In the genomic region with DNA sequence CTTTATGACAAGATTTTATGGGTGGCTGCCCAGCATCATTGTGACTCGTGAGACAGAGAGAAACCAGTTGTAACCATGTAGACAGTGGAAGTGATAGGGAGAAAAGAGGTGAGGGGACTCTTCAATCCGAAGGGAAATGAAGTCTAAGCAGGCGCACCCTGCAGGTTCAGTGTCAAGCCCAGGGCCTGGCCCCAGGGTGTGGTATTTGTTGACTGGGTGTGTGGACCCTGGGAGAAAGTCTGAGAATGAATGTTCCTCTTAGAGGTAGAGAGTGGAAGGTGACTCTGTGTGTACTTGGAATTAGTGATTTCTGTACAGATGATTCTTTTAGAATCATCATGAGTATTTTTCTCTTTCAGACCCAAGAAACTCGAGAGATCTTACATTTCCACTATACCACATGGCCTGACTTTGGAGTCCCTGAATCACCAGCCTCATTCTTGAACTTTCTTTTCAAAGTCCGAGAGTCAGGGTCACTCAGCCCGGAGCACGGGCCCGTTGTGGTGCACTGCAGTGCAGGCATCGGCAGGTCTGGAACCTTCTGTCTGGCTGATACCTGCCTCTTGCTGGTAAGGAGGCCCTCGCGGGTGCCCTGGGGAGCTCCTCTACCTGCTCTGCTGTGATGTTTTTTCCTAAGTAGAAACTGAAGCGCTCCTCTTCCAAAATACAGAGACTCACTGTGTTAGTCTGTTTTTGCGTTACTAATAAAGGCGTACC, we compare ENCODE assay signal across 19 cellular contexts.
DNase-seq lines count a peak whose midpoint lies in the region; ATAC-seq and TF ChIP-seq lines count a peak whose summit lies in the region.
"Had no signal": no experiment of that assay in that cellular context is flagged by ENCODE, and none has a peak within 500 bp of the region (broad histone marks: within the 10 kb centered on the region; RNA-seq: fewer than 3 reads in every experiment).

No MANE protein-coding gene starts in this region.

- H3K4me1 Mint-ChIP-seq in activated naive CD4-positive, alpha-beta T cell treated with anti-CD3 and anti-CD28 coated beads for 36 hours (ENCODE audit: low read depth), result peaks cover 21% of the 10 kb centered on the region
- H3K4me1 Mint-ChIP-seq in stimulated activated naive B cell treated with anti-CD40 and anti-IgM and Interleukin-4, amounts not matched to agents 10 μg/mL and 1 μg/mL and 100 μg/mL, for 72 hours, result peaks cover 48 to 61% of the 10 kb centered on the region in 2 donors
- H3K4me1 Mint-ChIP-seq in activated T-helper 1 cell treated with anti-CD3 and anti-CD28 coated beads, Interleukin-12 subunit alpha, Interleukin-12 subunit beta, Interleukin-2, Interleukin-4 antibody, amounts not matched to agents 30 ng/mL and 10 ng/mL and 1 ng/mL, durations not matched to agents 14 hours and 24 hours and 36 hours (ENCODE audit: low read depth), result peaks cover 11% of the 10 kb centered on the region
- no peaks in the 10 kb centered on the region for H3K4me1 Mint-ChIP-seq in WTC11

- intact Hi-C loops in activated naive CD4-positive, alpha-beta T cell treated with anti-CD3 and anti-CD28 coated beads for 36 hours (cut with micrococcal nuclease), result no loop called here
- intact Hi-C loops in activated T-helper 1 cell treated with anti-CD3 and anti-CD28 coated beads, Interleukin-12 subunit alpha, Interleukin-12 subunit beta, Interleukin-2, Interleukin-4 antibody, amounts not matched to agents 30 ng/mL and 10 ng/mL and 1 ng/mL, durations not matched to agents 14 hours and 24 hours and 36 hours (cut with micrococcal nuclease), result no loop called here

- no peaks in the 10 kb centered on the region for H3K27me3 Mint-ChIP-seq in activated naive CD4-positive, alpha-beta T cell treated with anti-CD3 and anti-CD28 coated beads for 36 hours (ENCODE audit: low read depth)
- no peaks in the 10 kb centered on the region for H3K27me3 Mint-ChIP-seq in stimulated activated naive B cell treated with anti-CD40 and anti-IgM and Interleukin-4, amounts not matched to agents 10 μg/mL and 1 μg/mL and 100 μg/mL, for 72 hours
- no peaks in the 10 kb centered on the region for H3K27me3 Mint-ChIP-seq in activated T-helper 1 cell treated with anti-CD3 and anti-CD28 coated beads, Interleukin-12 subunit alpha, Interleukin-12 subunit beta, Interleukin-2, Interleukin-4 antibody, amounts not matched to agents 30 ng/mL and 10 ng/mL and 1 ng/mL, durations not matched to agents 14 hours and 24 hours and 36 hours (ENCODE audit: insufficient read depth)
- no peaks in the 10 kb centered on the region for H3K27me3 Mint-ChIP-seq in WTC11 (ENCODE audit: low read depth)
- H3K27me3 Mint-ChIP-seq: naive thymus-derived CD4-positive, alpha-beta T cell had no signal

- TF ChIP-seq CTCF in RWPE1 (conservative IDR thresholded peaks at IDR 0.05; ENCODE audit: low read depth), result no peak
- no peak for TF ChIP-seq CTCF in WTC11 (IDR thresholded peaks at IDR 0.05)

- peak overlapping the region; percentile 65 for H3K27ac ChIP-seq in RWPE1
- H3K27ac ChIP-seq: cardiac muscle cell, ovary, tibial nerve had no signal

- peaks cover 59% of the 10 kb centered on the region for H3K36me3 Mint-ChIP-seq in activated naive CD4-positive, alpha-beta T cell treated with anti-CD3 and anti-CD28 coated beads for 36 hours (ENCODE audit: low read depth)
- H3K36me3 Mint-ChIP-seq in stimulated activated naive B cell treated with anti-CD40 and anti-IgM and Interleukin-4, amounts not matched to agents 10 μg/mL and 1 μg/mL and 100 μg/mL, for 72 hours, result peaks cover 61 to 80% of the 10 kb centered on the region in 2 donors
- peaks cover 60% of the 10 kb centered on the region for H3K36me3 Mint-ChIP-seq in activated T-helper 1 cell treated with anti-CD3 and anti-CD28 coated beads, Interleukin-12 subunit alpha, Interleukin-12 subunit beta, Interleukin-2, Interleukin-4 antibody, amounts not matched to agents 30 ng/mL and 10 ng/mL and 1 ng/mL, durations not matched to agents 14 hours and 24 hours and 36 hours (ENCODE audit: low read depth)
- peaks cover 35% of the 10 kb centered on the region for H3K36me3 Mint-ChIP-seq in WTC11

- ATAC-seq in stimulated activated naive B cell treated with anti-CD40 and anti-IgM and Interleukin-4, amounts not matched to agents 10 μg/mL and 1 μg/mL and 100 μg/mL, for 72 hours (replicated peaks), result no peak
- ATAC-seq in WTC11, result no peak
- ATAC-seq: naive thymus-derived CD4-positive, alpha-beta T cell had no signal

- CTCF ChIA-PET in activated naive CD4-positive, alpha-beta T cell treated with anti-CD3 and anti-CD28 coated beads for 36 hours (lab: Charles Lee), result interaction anchor here (1.3 to 6.3 kb wide), 5 partner anchors 10 to 113 kb away, joined by 6 to 87 read pairs (median 24); partner anchors contain the start of gene PTPN1
- CTCF ChIA-PET in RWPE1 (lab: Yijun Ruan, JAX), result interaction anchor here (1.9 kb wide), 2 partner anchors 10 to 113 kb away, joined by 4 to 5 read pairs; no protein-coding TSS in a partner anchor
- CTCF ChIA-PET in WTC11 (lab: Charles Lee), result interaction anchor here (0.5 to 1.3 kb wide), 4 partner anchors 13 to 167 kb away, joined by 3 to 4 read pairs (median 3); no protein-coding TSS in a partner anchor

- no peak for DNase-seq in activated naive CD4-positive, alpha-beta T cell treated with anti-CD3 and anti-CD28 coated beads for 36 hours
- DNase-seq in activated naive CD4-positive, alpha-beta T cell (lab: John Stamatoyannopoulos, UW), result no peak
- no peak for DNase-seq in RWPE1 (ENCODE audit: low spot score)
- peak; percentile 68 for DNase-seq in mesenteric fat pad (ENCODE audit: low spot score)
- no peak for DNase-seq in stimulated activated naive B cell treated with anti-CD40 and anti-IgM and Interleukin-4, amounts not matched to agents 10 μg/mL and 1 μg/mL and 100 μg/mL, for 72 hours
- no peak for DNase-seq in SIG-M5 (lab: John Stamatoyannopoulos, UW)
- no peak for DNase-seq in activated T-helper 1 cell treated with anti-CD3 and anti-CD28 coated beads, Interleukin-12 subunit alpha, Interleukin-12 subunit beta, Interleukin-2, Interleukin-4 antibody, amounts not matched to agents 30 ng/mL and 10 ng/mL and 1 ng/mL, durations not matched to agents 14 hours and 24 hours and 36 hours (ENCODE audit: low spot score)
- DNase-seq in WTC11 (ENCODE audit: low spot score), result no peak
- DNase-seq: DND-41, dorsolateral prefrontal cortex, erythroblast, Kasumi-1, NCI-H1092 treated with DMSO at 0.1 percent for 48 hours, NCI-H524 treated with DMSO at 0.1 percent for 48 hours had no signal

- H3K9me3 Mint-ChIP-seq in activated naive CD4-positive, alpha-beta T cell treated with anti-CD3 and anti-CD28 coated beads for 36 hours, result no peaks in the 10 kb centered on the region
- H3K9me3 Mint-ChIP-seq in stimulated activated naive B cell treated with anti-CD40 and anti-IgM and Interleukin-4, amounts not matched to agents 10 μg/mL and 1 μg/mL and 100 μg/mL, for 72 hours, result no peaks in the 10 kb centered on the region
- no peaks in the 10 kb centered on the region for H3K9me3 Mint-ChIP-seq in activated T-helper 1 cell treated with anti-CD3 and anti-CD28 coated beads, Interleukin-12 subunit alpha, Interleukin-12 subunit beta, Interleukin-2, Interleukin-4 antibody, amounts not matched to agents 30 ng/mL and 10 ng/mL and 1 ng/mL, durations not matched to agents 14 hours and 24 hours and 36 hours
- H3K9me3 Mint-ChIP-seq in WTC11, result no peaks in the 10 kb centered on the region
- H3K9me3 Mint-ChIP-seq: naive thymus-derived CD4-positive, alpha-beta T cell; T-helper 2 cell treated with Interferon-gamma antibody and Interleukin-4, amounts not matched to agents 5 μg/mL and 100 μg/mL, for 36 hours had no signal

- POLR2A ChIA-PET in RWPE1 (lab: Yijun Ruan, JAX; ENCODE audit: low non-redundant PET) (no interaction called here), WTC11 (lab: Charles Lee) (no interaction called here)

- H3K27ac Mint-ChIP-seq in activated naive CD4-positive, alpha-beta T cell treated with anti-CD3 and anti-CD28 coated beads for 36 hours, result peak overlapping the region; percentile 69
- H3K27ac Mint-ChIP-seq in stimulated activated naive B cell treated with anti-CD40 and anti-IgM and Interleukin-4, amounts not matched to agents 10 μg/mL and 1 μg/mL and 100 μg/mL, for 72 hours, result peak overlapping the region; percentile 25
- no peak overlapping the region for H3K27ac Mint-ChIP-seq in activated T-helper 1 cell treated with anti-CD3 and anti-CD28 coated beads, Interleukin-12 subunit alpha, Interleukin-12 subunit beta, Interleukin-2, Interleukin-4 antibody, amounts not matched to agents 30 ng/mL and 10 ng/mL and 1 ng/mL, durations not matched to agents 14 hours and 24 hours and 36 hours
- no peak overlapping the region for H3K27ac Mint-ChIP-seq in WTC11
- H3K27ac Mint-ChIP-seq: T-helper 2 cell treated with Interferon-gamma antibody and Interleukin-4, amounts not matched to agents 5 μg/mL and 100 μg/mL, for 36 hours had no signal

- H3K4me3 Mint-ChIP-seq in activated naive CD4-positive, alpha-beta T cell treated with anti-CD3 and anti-CD28 coated beads for 36 hours, result no peak overlapping the region
- H3K4me3 Mint-ChIP-seq in stimulated activated naive B cell treated with anti-CD40 and anti-IgM and Interleukin-4, amounts not matched to agents 10 μg/mL and 1 μg/mL and 100 μg/mL, for 72 hours, result no peak overlapping the region
- H3K4me3 Mint-ChIP-seq in activated T-helper 1 cell treated with anti-CD3 and anti-CD28 coated beads, Interleukin-12 subunit alpha, Interleukin-12 subunit beta, Interleukin-2, Interleukin-4 antibody, amounts not matched to agents 30 ng/mL and 10 ng/mL and 1 ng/mL, durations not matched to agents 14 hours and 24 hours and 36 hours, result no peak overlapping the region
- no peak overlapping the region for H3K4me3 Mint-ChIP-seq in WTC11
- H3K4me3 Mint-ChIP-seq: naive thymus-derived CD4-positive, alpha-beta T cell; T-helper 2 cell treated with Interferon-gamma antibody and Interleukin-4, amounts not matched to agents 5 μg/mL and 100 μg/mL, for 36 hours had no signal

Comparison
In these comparisons a context has a peak if more than half of its experiments do, and no peak if none do; other contexts are left out.
1. H3K27ac Mint-ChIP-seq: peak in activated naive CD4-positive, alpha-beta T cell treated with anti-CD3 and anti-CD28 coated beads for 36 hours (single experiment) and stimulated activated naive B cell treated with anti-CD40 and anti-IgM and Interleukin-4, amounts not matched to agents 10 μg/mL and 1 μg/mL and 100 μg/mL, for 72 hours (single experiment); none in activated T-helper 1 cell treated with anti-CD3 and anti-CD28 coated beads, Interleukin-12 subunit alpha, Interleukin-12 subunit beta, Interleukin-2, Interleukin-4 antibody, amounts not matched to agents 30 ng/mL and 10 ng/mL and 1 ng/mL, durations not matched to agents 14 hours and 24 hours and 36 hours (single experiment) and WTC11 (single experiment).